ENCODE assay signal across 11 cellular contexts in the genomic region with DNA sequence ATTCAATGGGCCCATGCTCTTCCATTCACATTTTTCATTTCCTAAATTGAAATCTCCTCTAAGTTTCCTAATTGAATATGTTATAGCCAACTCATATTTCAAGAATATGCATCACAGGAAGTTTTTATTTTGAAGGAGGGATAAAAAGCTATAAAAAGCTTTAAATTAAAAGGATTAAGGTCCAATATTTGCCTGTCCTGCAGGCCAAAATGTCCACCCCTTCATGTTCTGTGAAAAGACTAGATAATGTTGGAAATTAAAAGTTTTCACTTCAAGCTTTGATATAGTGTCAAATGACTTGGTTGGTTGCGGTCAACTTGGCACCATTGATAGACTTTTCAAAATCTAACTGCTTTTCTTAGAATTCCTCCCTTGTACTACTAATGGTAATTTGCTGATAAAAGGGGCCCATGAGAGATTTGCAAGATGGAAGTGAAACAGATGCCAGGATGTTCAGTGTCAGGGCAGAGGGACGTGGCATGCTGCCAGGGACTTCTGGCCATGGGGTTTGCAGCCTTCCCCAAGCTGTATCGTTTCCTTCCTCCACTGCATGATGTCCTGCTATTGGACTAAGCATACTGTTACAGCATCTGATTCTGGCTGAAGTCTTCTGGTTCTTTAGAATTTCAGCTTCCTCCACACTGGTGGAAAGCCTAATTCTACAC.
A peak's percentile ranks its signal among the peaks of the same experiment; 100 is the strongest.
DNase-seq lines count a peak whose midpoint lies in the region; ATAC-seq and TF ChIP-seq lines count a peak whose summit lies in the region.
"Had no signal": no experiment of that assay in that cellular context is flagged by ENCODE, and none has a peak within 500 bp of the region (broad histone marks: within the 10 kb centered on the region; RNA-seq: fewer than 3 reads in every experiment).

No MANE protein-coding gene starts in this region.

- H3K4me3 ChIP-seq in adrenal gland (no peak overlapping the region), lower lobe of right lung (no peak overlapping the region), upper lobe of right lung (no peak overlapping the region)

- no peak overlapping the region for H3K27ac ChIP-seq in adrenal gland
- no peak overlapping the region for H3K27ac ChIP-seq in lower lobe of right lung
- no peak overlapping the region for H3K27ac ChIP-seq in upper lobe of right lung

- H3K36me3 ChIP-seq in adrenal gland (replicated peaks in 1 of 2) (no peaks in the 10 kb centered on the region), lower lobe of right lung (no peaks in the 10 kb centered on the region), upper lobe of right lung (no peaks in the 10 kb centered on the region)

- H3K4me1 ChIP-seq in adrenal gland (replicated peaks in 1 of 2): no peaks in the 10 kb centered on the region
- no peaks in the 10 kb centered on the region for H3K4me1 ChIP-seq in lower lobe of right lung
- no peaks in the 10 kb centered on the region for H3K4me1 ChIP-seq in upper lobe of right lung

- intact Hi-C loops in adrenal gland (cut with DNase I) (no loop called here), lower lobe of right lung (cut with DNase I) (no loop called here), upper lobe of right lung (cut with DNase I) (no loop called here)

- peak; percentile 3 to 38 for DNase-seq in NCI-H446 (lab: John Stamatoyannopoulos, UW)
- DNase-seq in NCI-H446 treated with DMSO at 0.1 percent for 48 hours (lab: John Stamatoyannopoulos, UW): no peak
- peak; percentile 27 to 83 (median 58) for DNase-seq in adrenal gland
- DNase-seq in lower lobe of right lung: peak; percentile 61
- peak; percentile 65 for DNase-seq in upper lobe of right lung
- no peak for DNase-seq in activated CD8-positive, alpha-beta memory T cell treated with anti-CD3 and anti-CD28 coated beads, Interleukin-2, amount 50 U/mL, for 48 hours
- no peak for DNase-seq in NK-92 treated with Interleukin-12 subunit alpha and Interleukin-12 subunit beta, amount 100 ng/mL, for 24 hours (lab: John Stamatoyannopoulos, UW)
- DNase-seq in HT-29 (ENCODE audit: low spot score): no peak
- DNase-seq: activated CD4-positive, alpha-beta T cell treated with anti-CD3 and anti-CD28 coated beads, Interleukin-2, amount 50 U/mL, for 48 hours; DND-41; NCI-H2171 treated with DMSO at 0.1 percent for 48 hours had no signal

- ATAC-seq in lower lobe of right lung (peak; percentile 39 to 75), upper lobe of right lung (peak; percentile 78)

- H3K27me3 ChIP-seq in adrenal gland (no peaks in the 10 kb centered on the region), lower lobe of right lung (ENCODE audit: low read depth) (no peaks in the 10 kb centered on the region), upper lobe of right lung (no peaks in the 10 kb centered on the region)

- H3K9me3 ChIP-seq in adrenal gland (replicated peaks in 1 of 3): no peaks in the 10 kb centered on the region
- H3K9me3 ChIP-seq in lower lobe of right lung: no peaks in the 10 kb centered on the region
- no peaks in the 10 kb centered on the region for H3K9me3 ChIP-seq in upper lobe of right lung

- TF ChIP-seq POLR2A in adrenal gland (IDR thresholded peaks at IDR 0.05): no peak

- TF ChIP-seq CTCF in adrenal gland (IDR thresholded peaks at IDR 0.05) (no peak), lower lobe of right lung (IDR thresholded peaks at IDR 0.05) (no peak), upper lobe of right lung (IDR thresholded peaks at IDR 0.05) (no peak)

- WGBS in adrenal gland, 4 donors: 19 to 26% (median 23%) methylated on average over 3 of the region's 3 CpGs

Comparison
In these comparisons a context has a peak if more than half of its experiments do, and no peak if none do; other contexts are left out.
1. DNase-seq: peak in NCI-H446 (2 of 2), adrenal gland (7 of 7), lower lobe of right lung (single experiment) and upper lobe of right lung (single experiment); none in NCI-H446 treated with DMSO at 0.1 percent for 48 hours (single experiment), activated CD8-positive, alpha-beta memory T cell treated with anti-CD3 and anti-CD28 coated beads, Interleukin-2, amount 50 U/mL, for 48 hours (single experiment), NK-92 treated with Interleukin-12 subunit alpha and Interleukin-12 subunit beta, amount 100 ng/mL, for 24 hours (single experiment) and HT-29 (single experiment).